Comparison of ENCODE assay signal across 8 cellular contexts in genomic region chr7:155009570-155010157, GRCh38. TPM values are rescaled to one million over a fixed set of nuclear protein-coding genes. Genes with fewer than 3 reads are reported as not detected.
DNase-seq lines count a peak whose midpoint lies in the region; ATAC-seq and TF ChIP-seq lines count a peak whose summit lies in the region.

No MANE protein-coding gene starts in this region.

- POLR2A ChIA-PET in PC-3 (lab: Charles Lee; ENCODE audit: unreplicated experiment) = no interaction called here

- peaks cover 4% of the 10 kb centered on the region for H3K4me1 ChIP-seq in PC-3 (ENCODE audit: insufficient read depth, low read length)

- peaks cover 9% of the 10 kb centered on the region for H3K79me2 ChIP-seq in PC-3 (ENCODE audit: low read length)

- H3K9me2 ChIP-seq in PC-3 (replicated peaks; ENCODE audit: low read length) = no peaks in the 10 kb centered on the region

- no peaks in the 10 kb centered on the region for H4K20me1 ChIP-seq in PC-3 (ENCODE audit: low read length)

- no peaks in the 10 kb centered on the region for H3K27me3 ChIP-seq in PC-3 (ENCODE audit: low read length)

- no TSS peak for BruUV-seq in PC-3 (replicated peaks; lab: Mats Ljungman, UMichigan)

- no peaks in the 10 kb centered on the region; the same call in none of the 2 replicates for H3K36me3 ChIP-seq in PC-3 (ENCODE audit: low read depth, low read length)

- no peaks in the 10 kb centered on the region for H3K9me3 ChIP-seq in PC-3 (ENCODE audit: low read length)

- no peak overlapping the region for H3K9ac ChIP-seq in PC-3 (ENCODE audit: low read length)

- no peak overlapping the region for H3K4me2 ChIP-seq in PC-3 (ENCODE audit: low read length)

- no peak overlapping the region for H3K27ac ChIP-seq in PC-3 (ENCODE audit: low read length)
- no peak overlapping the region for H3K27ac ChIP-seq in caudate nucleus (ENCODE audit: low read depth, low read length)

- DNase-seq in AG09309 (ENCODE audit: low read depth) = no peak
- DNase-seq in PC-3 = peak; percentile 31
- DNase-seq in epithelial cell of proximal tubule (ENCODE audit: low read depth) = no peak
- peak; percentile 11 for DNase-seq in stimulated activated naive CD4-positive, alpha-beta T cell treated with Interleukin-2 at 50 U/mL for 16 hours (lab: John Stamatoyannopoulos, UW)
- no peak for DNase-seq in globus pallidus (ENCODE audit: low spot score)
- DNase-seq in caudate nucleus (lab: John Stamatoyannopoulos, UW) = no peak

- intact Hi-C loops in PC-3 (cut with micrococcal nuclease) = loop anchor here (10.0 kb wide), 2 partner anchors 155 to 195 kb away; no protein-coding TSS in a partner anchor

- peak; percentile 39 for TF ChIP-seq CTCF in AG09309 (IDR thresholded peaks at IDR 0.05; ENCODE audit: control insufficient read depth, insufficient read depth, low read depth, low read length, missing control alignments)
- peak; percentile 65 for TF ChIP-seq CTCF in PC-3 (conservative IDR thresholded peaks at IDR 0.05; ENCODE audit: low read depth, low read length)
- peak; percentile 58 for TF ChIP-seq CTCF in epithelial cell of proximal tubule (conservative IDR thresholded peaks at IDR 0.05; ENCODE audit: low read depth, low read length)

- ATAC-seq in GM19395 (IDR thresholded peaks at IDR 0.05; ENCODE audit: unreplicated experiment) (peak; percentile 61), PC-3 (peak; percentile 53; the same call in 1 of the 2 replicates), GM21423 (IDR thresholded peaks at IDR 0.05; ENCODE audit: unreplicated experiment) (no peak)

- H3K4me3 ChIP-seq in AG09309 (ENCODE audit: control insufficient read depth, low read depth, low read length) (no peak overlapping the region), PC-3 (ENCODE audit: low read length) (no peak overlapping the region), epithelial cell of proximal tubule (ENCODE audit: low read depth, low read length) (no peak overlapping the region)

- CTCF ChIA-PET in PC-3 (lab: Charles Lee) = no interaction called here

- H3F3A ChIP-seq in PC-3 (ENCODE audit: low read length, unreplicated experiment) = no peaks in the 10 kb centered on the region

- H2AFZ ChIP-seq in PC-3 (ENCODE audit: low read length) = no peak overlapping the region

RNA-seq across cellular contexts. Expression of gene PAXIP1, which starts 6.7 kb away (rescaled TPM):
- 8.1 and 15.3 TPM in 2 replicates for total RNA-seq in PC-3 (2014; rRNA removed)
- total RNA-seq in epithelial cell of proximal tubule = 14.5 and 17.1 TPM in 2 replicates

Comparison
In these comparisons a context has a peak if more than half of its experiments do, and no peak if none do; other contexts are left out.
1. DNase-seq: peak in PC-3 (single experiment) and stimulated activated naive CD4-positive, alpha-beta T cell treated with Interleukin-2 at 50 U/mL for 16 hours (single experiment); none in AG09309 (single experiment), epithelial cell of proximal tubule (single experiment), globus pallidus (single experiment) and caudate nucleus (0 of 61).
2. Peak in every context shown above with its lines, with median percentiles within 50 percentile points of each other: CTCF ChIP-seq.